1 cellular context compared by ENCODE assay signal in genomic region chr5:157819502-157820125, GRCh38.
TF ChIP-seq lines count a peak whose summit lies in the region.

No MANE protein-coding gene starts in this region.

TF ChIP-seq in HepG2, 621 proteins besides CTCF, POLR2A, EP300 and RAD21:
- TF ChIP-seq RFXAP (CRISPR knock-in tag; IDR thresholded peaks at IDR 0.05; ENCODE audit: borderline replicate concordance) (no peak), UBTF (CRISPR knock-in tag; IDR thresholded peaks at IDR 0.05) (no peak), KLF9 (CRISPR knock-in tag; IDR thresholded peaks at IDR 0.05; ENCODE audit: low read depth) (no peak), MIER3 (CRISPR knock-in tag; IDR thresholded peaks at IDR 0.05; ENCODE audit: borderline replicate concordance) (no peak), MAF1 (CRISPR knock-in tag; IDR thresholded peaks at IDR 0.05; ENCODE audit: borderline replicate concordance) (no peak), ZNF678 (CRISPR knock-in tag; IDR thresholded peaks at IDR 0.05) (no peak), ZNF451 (CRISPR knock-in tag; IDR thresholded peaks at IDR 0.05) (no peak), ZNF225 (CRISPR knock-in tag; IDR thresholded peaks at IDR 0.05) (no peak)
